Comparison of ENCODE assay signal across 29 cellular contexts in the genomic region with DNA sequence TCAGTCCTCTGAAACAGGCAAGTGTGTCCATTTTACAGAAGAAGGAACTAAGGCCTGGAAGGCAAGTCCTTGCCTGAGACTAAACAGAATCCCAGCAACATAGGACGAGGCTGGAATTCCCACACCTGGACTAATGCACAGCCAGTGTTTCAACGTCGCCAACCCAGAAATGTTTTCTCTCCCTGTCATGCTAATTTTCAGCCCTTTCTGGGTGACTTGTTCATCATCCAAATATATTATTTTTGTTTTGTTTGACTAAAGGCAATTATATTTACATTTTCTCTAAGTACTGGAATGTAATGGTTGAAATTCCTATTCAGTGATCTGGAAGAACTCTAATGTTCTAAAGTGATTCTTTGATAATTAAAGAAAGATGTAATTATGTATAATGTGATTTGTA.
"Had no signal": no experiment of that assay in that cellular context is flagged by ENCODE, and none has a peak within 500 bp of the region (broad histone marks: within the 10 kb centered on the region; RNA-seq: fewer than 3 reads in every experiment).

No MANE protein-coding gene starts in this region.

- ATAC-seq: activated CD4-positive, alpha-beta T cell treated with anti-CD3 and anti-CD28 coated beads for 36 hours; activated CD8-positive, alpha-beta memory T cell treated with anti-CD3 and anti-CD28 coated beads, Interleukin-2, amount 10 ng/mL, durations not matched to agents 7 days and 5 days; activated CD8-positive, alpha-beta T cell treated with anti-CD3 and anti-CD28 coated beads, Interleukin-2, amount 10 ng/mL, durations not matched to agents 7 days and 5 days; activated naive CD4-positive, alpha-beta T cell treated with anti-CD3 and anti-CD28 coated beads, Interleukin-2, amount 50 U/mL, for 72 hours; activated T-cell treated with anti-CD3 and anti-CD28 coated beads, Interleukin-2, amount 50 U/mL, for 72 hours; esophagus mucosa; gastroesophageal sphincter had no signal

- H3K36me3 ChIP-seq: brain microvascular endothelial cell, gastroesophageal sphincter had no signal

- H3K27ac ChIP-seq: brain microvascular endothelial cell, coronary artery had no signal

- H3K27me3 ChIP-seq: brain microvascular endothelial cell, dorsolateral prefrontal cortex, gastroesophageal sphincter had no signal

- DNase-seq: activated CD4-positive, alpha-beta memory T cell treated with anti-CD3 and anti-CD28 coated beads for 36 hours; activated CD4-positive, alpha-beta T cell treated with anti-CD3 and anti-CD28 coated beads for 36 hours; activated CD4-positive, alpha-beta T cell treated with anti-CD3 and anti-CD28 coated beads, Interleukin-2, amount 10 ng/mL, durations not matched to agents 24 days and 14 days; activated CD4-positive, CD25-positive, alpha-beta regulatory T cell; activated CD4-positive, CD25-positive, alpha-beta regulatory T cell treated with anti-CD3 and anti-CD28 coated beads, Interleukin-2, amount 50 U/mL, for 72 hours; activated CD8-positive, alpha-beta memory T cell treated with anti-CD3 and anti-CD28 coated beads, Interleukin-2, amount 10 ng/mL, durations not matched to agents 7 days and 5 days; activated CD8-positive, alpha-beta memory T cell treated with anti-CD3 and anti-CD28 coated beads, Interleukin-2, amount 50 U/mL, for 48 hours; activated CD8-positive, alpha-beta T cell treated with anti-CD3 and anti-CD28 coated beads, Interleukin-2, amount 10 ng/mL, durations not matched to agents 7 days and 5 days; activated gamma-delta T cell; activated naive CD4-positive, alpha-beta T cell; activated naive CD4-positive, alpha-beta T cell treated with anti-CD3 and anti-CD28 coated beads, Interleukin-2, amount 10 ng/mL, durations not matched to agents 7 days and 5 days; activated naive CD8-positive, alpha-beta T cell treated with anti-CD3 and anti-CD28 coated beads, Interleukin-2, amount 10 ng/mL, durations not matched to agents 7 days and 5 days; activated T-cell treated with anti-CD3 and anti-CD28 coated beads for 4 hours; activated T-cell treated with anti-CD3 and anti-CD28 coated beads, Interleukin-2, amount 50 U/mL, for 24 hours; activated T-cell treated with anti-CD3 and anti-CD28 coated beads, Interleukin-2, amount 50 U/mL, for 72 hours; amniotic stem cell; anterior cingulate cortex; brain microvascular endothelial cell; dorsolateral prefrontal cortex; effector memory CD4-positive, alpha-beta T cell; endodermal cell; foreskin melanocyte; T-helper 2 cell had no signal

- H3K4me3 ChIP-seq: coronary artery, dorsolateral prefrontal cortex, gastroesophageal sphincter had no signal

- FAIRE-seq: astrocyte, bronchial epithelial cell had no signal
